ENCODE assay signal across 1 cellular context in genomic region chr10:78875331-78875877, GRCh38.
TF ChIP-seq lines count a peak whose summit lies in the region.

No MANE protein-coding gene starts in this region.

TF ChIP-seq in GM23338, 12 proteins besides CTCF, POLR2A, EP300 and RAD21 (continued from another document):
- TF ChIP-seq ZNF462 (CRISPR knock-in tag; IDR thresholded peaks at IDR 0.05): 0 out of 2 replicates have a peak, but pooled peaks have one; percentile 25
- TF ChIP-seq ZNF331 (CRISPR knock-in tag; IDR thresholded peaks at IDR 0.05; ENCODE audit: low read depth): no peak
